ENCODE assay signal across 8 cellular contexts in the genomic region with DNA sequence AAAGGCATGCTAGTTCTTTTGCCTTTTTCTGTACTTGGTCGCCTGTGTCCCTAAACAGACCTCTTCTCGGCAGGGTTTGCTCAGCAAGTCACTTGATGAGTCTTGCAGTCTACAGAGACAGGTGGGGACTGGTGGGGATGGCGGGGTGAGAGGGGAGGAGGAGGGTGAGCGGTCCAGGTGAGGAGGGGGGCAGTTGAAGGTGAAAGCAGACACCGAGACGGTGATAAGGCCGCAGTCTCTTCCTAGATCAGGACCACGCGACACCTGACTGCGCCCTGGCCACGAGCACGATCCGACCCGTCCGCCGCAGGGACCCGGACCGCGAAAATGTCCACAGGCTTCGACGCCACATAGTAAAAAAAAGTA. TPM values are rescaled to one million over a fixed set of nuclear protein-coding genes. Genes with fewer than 3 reads are reported as not detected.
DNase-seq lines count a peak whose midpoint lies in the region; ATAC-seq and TF ChIP-seq lines count a peak whose summit lies in the region.

No MANE protein-coding gene starts in this region.

- H3K27me3 Mint-ChIP-seq in CD8-positive, alpha-beta T cell (ENCODE audit: low read depth) = no peaks in the 10 kb centered on the region
- no peaks in the 10 kb centered on the region for H3K27me3 Mint-ChIP-seq in activated naive CD8-positive, alpha-beta T cell treated with anti-CD3 and anti-CD28 coated beads, Interleukin-2, amount 50 U/mL, for 24 hours

- DNase-seq in CD8-positive, alpha-beta T cell = peak in 5 of 7 experiments; percentile 1 to 42 (median 19)
- DNase-seq in NCI-H2171 (lab: John Stamatoyannopoulos, UW) (peak; percentile 19), inferior parietal cortex (ENCODE audit: extremely low spot score) (peak; percentile 5), kidney glomerular epithelial cell (lab: John Stamatoyannopoulos, UW) (no peak)
- peak; percentile 25 for DNase-seq in activated naive CD8-positive, alpha-beta T cell treated with anti-CD3 and anti-CD28 coated beads, Interleukin-2, amount 50 U/mL, for 24 hours
- peak in 2 of 3 donors; percentile 14 to 36 for DNase-seq in stimulated activated CD4-positive, alpha-beta T cell treated with anti-CD3 and anti-CD28 coated beads, TNF-alpha, amount 100 ng/mL, for 48 hours (ENCODE audit: low read depth in 3 of 3)

- intact Hi-C loops in CD8-positive, alpha-beta T cell (cut with DNase I, micrococcal nuclease) = loop anchor here (1.0 to 5.0 kb wide), 4 partner anchors 56 to 754 kb away; a partner anchor contains a TSS

- H3K4me3 ChIP-seq in CD8-positive, alpha-beta T cell (ENCODE audit: low read depth, low read length) = peak overlapping the region; percentile 55

- no peak for TF ChIP-seq CTCF in CD8-positive, alpha-beta T cell (IDR thresholded peaks at IDR 0.05)

- H3K4me3 Mint-ChIP-seq in CD8-positive, alpha-beta T cell = peak overlapping the region; percentile 87
- peak overlapping the region; percentile 88 for H3K4me3 Mint-ChIP-seq in activated naive CD8-positive, alpha-beta T cell treated with anti-CD3 and anti-CD28 coated beads, Interleukin-2, amount 50 U/mL, for 24 hours

- peak overlapping the region; percentile 58 for H3K27ac ChIP-seq in CD8-positive, alpha-beta T cell (ENCODE audit: low read depth, low read length)

- no peaks in the 10 kb centered on the region for H3K36me3 ChIP-seq in CD8-positive, alpha-beta T cell (ENCODE audit: insufficient read depth, low read length)

- ATAC-seq in CD8-positive, alpha-beta T cell = peak; percentile 25
- ATAC-seq in GM21447 (IDR thresholded peaks at IDR 0.05; ENCODE audit: unreplicated experiment) (peak; percentile 26), HG03457 (IDR thresholded peaks at IDR 0.05; ENCODE audit: unreplicated experiment) (no peak)
- ATAC-seq in activated naive CD8-positive, alpha-beta T cell treated with anti-CD3 and anti-CD28 coated beads, Interleukin-2, amount 50 U/mL, for 24 hours = peak; percentile 17

- no peaks in the 10 kb centered on the region for H3K9me3 ChIP-seq in CD8-positive, alpha-beta T cell (ENCODE audit: low read length)

- no peaks in the 10 kb centered on the region for H3K9me3 Mint-ChIP-seq in CD8-positive, alpha-beta T cell
- H3K9me3 Mint-ChIP-seq in activated naive CD8-positive, alpha-beta T cell treated with anti-CD3 and anti-CD28 coated beads, Interleukin-2, amount 50 U/mL, for 24 hours = no peaks in the 10 kb centered on the region

- peaks cover 13% of the 10 kb centered on the region for H3K4me1 Mint-ChIP-seq in CD8-positive, alpha-beta T cell (ENCODE audit: low read depth)
- peaks cover 18% of the 10 kb centered on the region for H3K4me1 Mint-ChIP-seq in activated naive CD8-positive, alpha-beta T cell treated with anti-CD3 and anti-CD28 coated beads, Interleukin-2, amount 50 U/mL, for 24 hours

- CTCF ChIA-PET in CD8-positive, alpha-beta T cell (lab: Charles Lee) = interaction anchor here (1.0 kb wide), 1 partner anchor 8 kb away, joined by 3 read pairs; no protein-coding TSS in a partner anchor

- peaks cover 12% of the 10 kb centered on the region for H3K4me1 ChIP-seq in CD8-positive, alpha-beta T cell (ENCODE audit: insufficient read depth, low read length)

- POLR2A ChIA-PET in CD8-positive, alpha-beta T cell (lab: Charles Lee) = interaction anchor here (1.0 kb wide), 1 partner anchor 99 kb away, joined by 3 read pairs; no protein-coding TSS in a partner anchor

- peaks cover 24% of the 10 kb centered on the region for H3K36me3 Mint-ChIP-seq in CD8-positive, alpha-beta T cell
- H3K36me3 Mint-ChIP-seq in activated naive CD8-positive, alpha-beta T cell treated with anti-CD3 and anti-CD28 coated beads, Interleukin-2, amount 50 U/mL, for 24 hours (ENCODE audit: low read depth) = peaks cover 27% of the 10 kb centered on the region

- no peaks in the 10 kb centered on the region for H3K27me3 ChIP-seq in CD8-positive, alpha-beta T cell (ENCODE audit: insufficient read depth, low read length)

- H3K27ac Mint-ChIP-seq in CD8-positive, alpha-beta T cell = peak overlapping the region; percentile 91
- H3K27ac Mint-ChIP-seq in activated naive CD8-positive, alpha-beta T cell treated with anti-CD3 and anti-CD28 coated beads, Interleukin-2, amount 50 U/mL, for 24 hours = peak overlapping the region; percentile 87

RNA-seq across cellular contexts. Expression of a gene that starts 0.6 kb away (rescaled TPM):
- total RNA-seq in CD8-positive, alpha-beta T cell = 10 to 100 TPM; 11.1 to 13.6 TPM
